18 cellular contexts compared by ENCODE assay signal in the genomic region with DNA sequence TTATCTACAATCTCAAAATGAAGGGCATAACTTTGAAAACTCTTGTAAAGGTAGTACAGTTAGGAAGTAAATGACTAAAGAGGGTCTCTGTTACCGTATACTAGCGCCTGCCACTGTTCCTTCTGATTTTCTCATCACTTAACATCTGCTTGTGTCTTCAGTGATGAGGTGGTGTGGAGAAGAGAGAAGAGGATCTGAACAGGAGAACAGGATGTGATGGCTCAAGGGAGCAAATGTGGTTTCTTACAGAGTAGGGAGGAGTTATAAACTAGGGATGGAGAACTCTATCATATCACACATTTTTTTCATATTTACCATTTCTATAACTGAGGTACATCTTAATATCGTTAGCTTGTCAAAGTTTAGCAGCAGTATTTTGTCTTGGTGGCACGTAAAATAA. TPM values are rescaled to one million over a fixed set of nuclear protein-coding genes. Genes with fewer than 3 reads are reported as not detected.
A peak's percentile ranks its signal among the peaks of the same experiment; 100 is the strongest.
DNase-seq lines count a peak whose midpoint lies in the region; ATAC-seq and TF ChIP-seq lines count a peak whose summit lies in the region.
"Had no signal": no experiment of that assay in that cellular context is flagged by ENCODE, and none has a peak within 500 bp of the region (broad histone marks: within the 10 kb centered on the region; RNA-seq: fewer than 3 reads in every experiment).

No MANE protein-coding gene starts in this region.

- no peaks in the 10 kb centered on the region for H3K9me3 Mint-ChIP-seq in T-helper 2 cell treated with Interferon-gamma antibody and Interleukin-4, amounts not matched to agents 5 μg/mL and 100 μg/mL, for 36 hours
- peaks cover 0 to 4% (median 0%) of the 10 kb centered on the region in 7 donors for H3K9me3 Mint-ChIP-seq in naive B cell

- no peak for TF ChIP-seq CTCF in SK-N-SH (IDR thresholded peaks at IDR 0.05)

- peaks cover 24% of the 10 kb centered on the region for H3F3A ChIP-seq in GM23248 (ENCODE audit: insufficient read depth)
- H3F3A ChIP-seq in SK-N-SH (replicated peaks; ENCODE audit: insufficient read depth) = peaks cover 17% of the 10 kb centered on the region

- peaks cover 9% of the 10 kb centered on the region for H3K4me1 Mint-ChIP-seq in T-helper 2 cell treated with Interferon-gamma antibody and Interleukin-4, amounts not matched to agents 5 μg/mL and 100 μg/mL, for 36 hours (ENCODE audit: low read depth)
- H3K4me1 Mint-ChIP-seq in naive B cell = peaks cover 21 to 33% (median 30%) of the 10 kb centered on the region in 3 donors

- WGBS in GM23248 (ENCODE audit: low coverage in 1 of 2, low lambda C conversion rate in 2 of 2, missing lambda C conversion rate in 2 of 2), 2 experiments = 96 to 97% methylated on average over 4 of the region's 4 CpGs
- 95% methylated on average over 4 of the region's 4 CpGs for WGBS in SK-N-SH (ENCODE audit: low lambda C conversion rate)

- ATAC-seq in naive B cell (ENCODE audit: low read depth in 2 of 2) (no peak), GM19455 (IDR thresholded peaks at IDR 0.05; ENCODE audit: unreplicated experiment) (no peak), GM21529 (IDR thresholded peaks at IDR 0.05; ENCODE audit: unreplicated experiment) (no peak)

- H2AFZ ChIP-seq in GM23248 (no peak overlapping the region), SK-N-SH (ENCODE audit: low read depth) (no peak overlapping the region)

- TF ChIP-seq EP300 in SK-N-SH (IDR thresholded peaks at IDR 0.05; ENCODE audit: borderline replicate concordance in 1 of 2, low read depth in 1 of 2, low read length in 1 of 2) = no peak

- H3K4me2 ChIP-seq in GM23248 (ENCODE audit: unreplicated experiment) = peak overlapping the region; percentile 64
- peak overlapping the region; percentile 22 for H3K4me2 ChIP-seq in SK-N-SH

- no peak overlapping the region for H3K4me3 Mint-ChIP-seq in T-helper 2 cell treated with Interferon-gamma antibody and Interleukin-4, amounts not matched to agents 5 μg/mL and 100 μg/mL, for 36 hours
- no peak overlapping the region for H3K4me3 Mint-ChIP-seq in naive B cell

- no peak for DNase-seq in T-helper 2 cell treated with Interferon-gamma antibody and Interleukin-4, amounts not matched to agents 5 μg/mL and 100 μg/mL, for 36 hours (ENCODE audit: low spot score)
- no peak for DNase-seq in T-helper 2 cell
- DNase-seq in GM23248 = no peak
- DNase-seq in SK-N-SH = no peak
- no peak for DNase-seq in naive B cell
- DNase-seq in NCI-H2196 treated with DMSO at 0.1 percent for 48 hours (lab: John Stamatoyannopoulos, UW; ENCODE audit: unreplicated experiment) = no peak
- DNase-seq: 8988T; NCI-H1105 treated with DMSO at 0.1 percent for 48 hours; NCI-H187; NCI-H446; NCI-H69; NK-92 treated with Interleukin-12 subunit alpha and Interleukin-12 subunit beta, amount 100 ng/mL, for 24 hours; SHP77 treated with DMSO at 0.1 percent for 48 hours had no signal

- H3K4me1 ChIP-seq in GM23248 (ENCODE audit: insufficient read depth) (peaks cover 50% of the 10 kb centered on the region), SK-N-SH (ENCODE audit: control insufficient read depth in 1 of 2, insufficient read depth in 2 of 2, low read depth in 1 of 2, low read length in 1 of 2) (peaks cover 0 to 23% of the 10 kb centered on the region in 2 experiments; a peak in 2 of 4 replicates)

- peak overlapping the region; percentile 6 for H3K27ac Mint-ChIP-seq in T-helper 2 cell treated with Interferon-gamma antibody and Interleukin-4, amounts not matched to agents 5 μg/mL and 100 μg/mL, for 36 hours
- peak overlapping the region in 4 of 6 donors; percentile 2 to 57 (median 16) for H3K27ac Mint-ChIP-seq in naive B cell

- peaks cover 4% of the 10 kb centered on the region for H3K36me3 Mint-ChIP-seq in T-helper 2 cell treated with Interferon-gamma antibody and Interleukin-4, amounts not matched to agents 5 μg/mL and 100 μg/mL, for 36 hours (ENCODE audit: low read depth)
- H3K36me3 Mint-ChIP-seq in naive B cell = peaks cover 7 to 16% of the 10 kb centered on the region in 2 donors

- H4K20me1 ChIP-seq in GM23248 (ENCODE audit: insufficient read depth) = no peaks in the 10 kb centered on the region
- no peaks in the 10 kb centered on the region for H4K20me1 ChIP-seq in SK-N-SH (ENCODE audit: insufficient read depth)

- peaks cover 42% of the 10 kb centered on the region; the same call in 1 of the 2 replicates for H3K79me2 ChIP-seq in GM23248 (ENCODE audit: insufficient read depth)
- H3K79me2 ChIP-seq in SK-N-SH (ENCODE audit: insufficient read depth) = peaks cover 40% of the 10 kb centered on the region

- H3K36me3 ChIP-seq in GM23248 (ENCODE audit: low read depth) (no peaks in the 10 kb centered on the region), SK-N-SH (replicated peaks in 1 of 2; ENCODE audit: control insufficient read depth in 1 of 2, insufficient read depth in 2 of 2, low read length in 1 of 2) (no peaks in the 10 kb centered on the region)
- H3K36me3 ChIP-seq: HAP-1 had no signal

- H3K9ac ChIP-seq in GM23248 (no peak overlapping the region), SK-N-SH (no peak overlapping the region)

- H3K9me2 ChIP-seq in GM23248 (ENCODE audit: insufficient read depth) (0 out of 2 replicates have a peak, but pooled peaks cover 5% of the 10 kb centered on the region), SK-N-SH (no peaks in the 10 kb centered on the region)

- H3K4me3 ChIP-seq in GM23248 (peak overlapping the region; percentile 29), SK-N-SH (ENCODE audit: low read depth in 2 of 2, low read length in 1 of 2) (peak overlapping the region in 1 of 2 experiments; percentile 10; a peak in 1 of 4 replicates)
- H3K4me3 ChIP-seq: HAP-1 had no signal

- H3K27me3 ChIP-seq in GM23248 (replicated peaks; ENCODE audit: insufficient read depth) (no peaks in the 10 kb centered on the region), SK-N-SH (ENCODE audit: insufficient read depth) (no peaks in the 10 kb centered on the region)

- CTCF ChIA-PET in SK-N-SH (lab: Yijun Ruan, JAX) = interaction anchor here (1.6 kb wide), 1 partner anchor 9 kb away, joined by 4 read pairs; no protein-coding TSS in a partner anchor

- in situ Hi-C loops in GM23248 (cut with MboI) = no loop called here

- no peaks in the 10 kb centered on the region for H3K9me3 ChIP-seq in GM23248 (ENCODE audit: low read depth)
- H3K9me3 ChIP-seq in SK-N-SH = no peaks in the 10 kb centered on the region
- H3K9me3 ChIP-seq: HAP-1 had no signal

- POLR2A ChIA-PET in SK-N-SH (lab: Yijun Ruan, JAX) = no interaction called here

- no peak for TF ChIP-seq RAD21 in SK-N-SH (IDR thresholded peaks at IDR 0.05; ENCODE audit: low read length)

- no peak overlapping the region for H3K27ac ChIP-seq in GM23248
- H3K27ac ChIP-seq in SK-N-SH (ENCODE audit: low read depth in 2 of 2, low read length in 1 of 2) = no peak overlapping the region

- no peaks in the 10 kb centered on the region for H3K27me3 Mint-ChIP-seq in T-helper 2 cell treated with Interferon-gamma antibody and Interleukin-4, amounts not matched to agents 5 μg/mL and 100 μg/mL, for 36 hours (ENCODE audit: low read depth)
- H3K27me3 Mint-ChIP-seq in naive B cell = no peaks in the 10 kb centered on the region

TF ChIP-seq in SK-N-SH, 30 proteins besides CTCF, POLR2A, EP300 and RAD21:
- TF ChIP-seq POLR2AphosphoS5 (IDR thresholded peaks at IDR 0.05; ENCODE audit: low read depth, low read length) (0 out of 2 replicates have a peak, but pooled peaks have one; percentile 25), ELF1 (IDR thresholded peaks at IDR 0.05) (no peak)

RNA-seq across cellular contexts. Expression of a gene that starts 1.1 kb away (rescaled TPM):
- 0.65 and 2.3 TPM in 2 replicates for total RNA-seq in GM23248 (2014; rRNA removed; shearing (Covaris generic))
- polyA plus RNA-seq in GM23248 (2016; fragmentation: Nextera tagmentation; extraction: Ambion mirVana) (1.8 and 2.1 TPM in 2 replicates), SK-N-SH (2012; rRNA removed) (0.56 and 1.3 TPM in 2 replicates), naive B cell (ENCODE audit: low read depth in 6 of 6) (under 1 TPM in 3 of 6 donors, not detected in 3; 0.21 to 0.40 (median 0.35) TPM)
- 1.2 and 1.7 TPM in 2 replicates for polyA plus RNA-seq in SK-N-SH (2012; cell fraction: cytosol; rRNA removed)
- polyA plus RNA-seq in SK-N-SH (2012; cell fraction: nucleus; rRNA removed) = 1.2 and 1.4 TPM in 2 replicates
- total RNA-seq: Daoy, OCI-LY7 had no signal
